In the genomic region with DNA sequence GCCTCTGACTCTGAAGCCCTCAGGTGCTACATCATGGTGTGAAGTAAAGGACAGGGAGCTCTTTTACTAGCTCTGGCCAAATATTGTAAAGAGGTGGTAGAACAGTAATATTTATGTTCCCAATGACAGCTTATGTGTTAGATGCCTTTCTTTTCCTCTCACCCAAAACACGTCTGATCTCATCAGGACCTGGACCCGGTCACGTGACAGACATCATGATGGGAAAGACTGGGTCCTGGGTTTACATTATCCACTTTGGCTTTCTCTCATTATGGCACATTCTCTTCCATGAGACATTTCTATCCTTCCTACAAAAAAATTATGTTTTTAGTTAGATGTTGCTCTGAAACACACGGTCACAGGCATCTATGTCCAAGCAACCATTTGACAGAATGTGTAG, we compare ENCODE assay signal across 1 cellular context.
TF ChIP-seq lines count a peak whose summit lies in the region.

No MANE protein-coding gene starts in this region.

TF ChIP-seq in K562, 482 proteins besides CTCF, POLR2A, EP300 and RAD21:
- no peak for TF ChIP-seq CHAMP1 (IDR thresholded peaks at IDR 0.05)
- TF ChIP-seq CAMTA2 (CRISPR knock-in tag; conservative IDR thresholded peaks at IDR 0.05) = no peak
- TF ChIP-seq, protein P1, sequence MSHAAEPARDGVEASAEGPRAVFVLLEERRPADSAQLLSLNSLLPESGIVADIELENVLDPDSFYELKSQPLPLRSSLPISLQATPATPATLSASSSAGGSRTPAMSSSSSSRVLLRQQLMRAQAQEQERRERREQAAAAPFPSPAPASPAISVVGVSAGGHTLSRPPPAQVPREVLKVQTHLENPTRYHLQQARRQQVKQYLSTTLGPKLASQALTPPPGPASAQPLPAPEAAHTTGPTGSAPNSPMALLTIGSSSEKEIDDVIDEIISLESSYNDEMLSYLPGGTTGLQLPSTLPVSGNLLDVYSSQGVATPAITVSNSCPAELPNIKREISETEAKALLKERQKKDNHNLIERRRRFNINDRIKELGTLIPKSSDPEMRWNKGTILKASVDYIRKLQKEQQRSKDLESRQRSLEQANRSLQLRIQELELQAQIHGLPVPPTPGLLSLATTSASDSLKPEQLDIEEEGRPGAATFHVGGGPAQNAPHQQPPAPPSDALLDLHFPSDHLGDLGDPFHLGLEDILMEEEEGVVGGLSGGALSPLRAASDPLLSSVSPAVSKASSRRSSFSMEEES (CRISPR knock-in tag; IDR thresholded peaks at IDR 0.05) = peak; percentile 69
